In genomic region chr10:96863922-96864543, GRCh38 we compare ENCODE assay signal across 1 cellular context.
TF ChIP-seq lines count a peak whose summit lies in the region.

No MANE protein-coding gene starts in this region.

TF ChIP-seq in HepG2, 621 proteins besides CTCF, POLR2A, EP300 and RAD21 (continued from another document and continues in another):
- TF ChIP-seq, protein P1, sequence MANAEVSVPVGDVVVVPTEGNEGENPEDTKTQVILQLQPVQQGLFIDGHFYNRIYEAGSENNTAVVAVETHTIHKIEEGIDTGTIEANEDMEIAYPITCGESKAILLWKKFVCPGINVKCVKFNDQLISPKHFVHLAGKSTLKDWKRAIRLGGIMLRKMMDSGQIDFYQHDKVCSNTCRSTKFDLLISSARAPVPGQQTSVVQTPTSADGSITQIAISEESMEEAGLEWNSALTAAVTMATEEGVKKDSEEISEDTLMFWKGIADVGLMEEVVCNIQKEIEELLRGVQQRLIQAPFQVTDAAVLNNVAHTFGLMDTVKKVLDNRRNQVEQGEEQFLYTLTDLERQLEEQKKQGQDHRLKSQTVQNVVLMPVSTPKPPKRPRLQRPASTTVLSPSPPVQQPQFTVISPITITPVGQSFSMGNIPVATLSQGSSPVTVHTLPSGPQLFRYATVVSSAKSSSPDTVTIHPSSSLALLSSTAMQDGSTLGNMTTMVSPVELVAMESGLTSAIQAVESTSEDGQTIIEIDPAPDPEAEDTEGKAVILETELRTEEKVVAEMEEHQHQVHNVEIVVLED (CRISPR knock-in tag; IDR thresholded peaks at IDR 0.05; ENCODE audit: borderline replicate concordance) = peak; percentile 46; the same call in 1 of the 2 replicates
- TF ChIP-seq REL (CRISPR knock-in tag; conservative IDR thresholded peaks at IDR 0.05) (no peak), KDM6A (CRISPR knock-in tag; IDR thresholded peaks at IDR 0.05; ENCODE audit: low read depth) (peak; percentile 49; the same call in 1 of the 2 replicates), SMAD3 (CRISPR knock-in tag; IDR thresholded peaks at IDR 0.05) (peak; percentile 69; the same call in 1 of the 2 replicates), HNF1A (IDR thresholded peaks at IDR 0.05; ENCODE audit: low read depth) (peak; percentile 89), HNF1A (CRISPR knock-in tag; IDR thresholded peaks at IDR 0.05; ENCODE audit: borderline replicate concordance) (peak; percentile 81; the same call in 1 of the 2 replicates), ZNF225 (CRISPR knock-in tag; IDR thresholded peaks at IDR 0.05) (no peak), ZKSCAN5 (CRISPR knock-in tag; IDR thresholded peaks at IDR 0.05) (no peak), ZBTB26 (CRISPR knock-in tag; IDR thresholded peaks at IDR 0.05; ENCODE audit: borderline replicate concordance) (no peak), PHF5A (CRISPR knock-in tag; IDR thresholded peaks at IDR 0.05; ENCODE audit: low read depth, unreplicated experiment) (no peak), HOXA5 (CRISPR knock-in tag; IDR thresholded peaks at IDR 0.05) (no peak), ZNF83 (CRISPR knock-in tag; IDR thresholded peaks at IDR 0.05; ENCODE audit: borderline replicate concordance) (no peak), ZNF737 (CRISPR knock-in tag; IDR thresholded peaks at IDR 0.05; ENCODE audit: borderline replicate concordance) (no peak), ATF1 (CRISPR knock-in tag; IDR thresholded peaks at IDR 0.05) (peak; percentile 61), ZNF569 (CRISPR knock-in tag; IDR thresholded peaks at IDR 0.05; ENCODE audit: borderline replicate concordance) (no peak), ZNF558 (CRISPR knock-in tag; IDR thresholded peaks at IDR 0.05; ENCODE audit: borderline replicate concordance) (no peak), NCOA2 (CRISPR knock-in tag; IDR thresholded peaks at IDR 0.05) (peak; percentile 88), ADNP (CRISPR knock-in tag; IDR thresholded peaks at IDR 0.05) (no peak), PCBP1 (IDR thresholded peaks at IDR 0.05; ENCODE audit: borderline replicate concordance, low read depth, low read length) (no peak), ZNF101 (CRISPR knock-in tag; IDR thresholded peaks at IDR 0.05; ENCODE audit: borderline replicate concordance, low read depth) (no peak), ZNF546 (CRISPR knock-in tag; conservative IDR thresholded peaks at IDR 0.05) (no peak), ZNF33A (CRISPR knock-in tag; IDR thresholded peaks at IDR 0.05; ENCODE audit: borderline replicate concordance) (no peak), SMARCC2 (IDR thresholded peaks at IDR 0.05) (0 out of 2 replicates have a peak, but pooled peaks have one; percentile 16), SIN3A (IDR thresholded peaks at IDR 0.05; ENCODE audit: borderline replicate concordance, low read depth, low read length) (no peak), ZNF501 (CRISPR knock-in tag; IDR thresholded peaks at IDR 0.05) (no peak), MXD1 (CRISPR knock-in tag; IDR thresholded peaks at IDR 0.05) (no peak), ISL2 (CRISPR knock-in tag; IDR thresholded peaks at IDR 0.05) (peak; percentile 85), POGZ (CRISPR knock-in tag; IDR thresholded peaks at IDR 0.05) (peak; percentile 53), NR3C1 (CRISPR knock-in tag; IDR thresholded peaks at IDR 0.05) (no peak), ZNF251 (CRISPR knock-in tag; IDR thresholded peaks at IDR 0.05) (no peak), RBM22 (optimal IDR thresholded peaks at IDR 0.05; ENCODE audit: low read length) (no peak), ZNF670 (CRISPR knock-in tag; IDR thresholded peaks at IDR 0.05; ENCODE audit: borderline replicate concordance) (no peak), ZNF12 (CRISPR knock-in tag; IDR thresholded peaks at IDR 0.05) (no peak), TEAD2 (CRISPR knock-in tag; IDR thresholded peaks at IDR 0.05) (no peak), ZNF850 (CRISPR knock-in tag; conservative IDR thresholded peaks at IDR 0.05) (no peak), RCOR2 (CRISPR knock-in tag; IDR thresholded peaks at IDR 0.05) (peak; percentile 86; the same call in 1 of the 2 replicates), ZNF354B (CRISPR knock-in tag; IDR thresholded peaks at IDR 0.05) (no peak), ZMYM2 (CRISPR knock-in tag; IDR thresholded peaks at IDR 0.05) (no peak), YY1 (IDR thresholded peaks at IDR 0.05; ENCODE audit: insufficient read depth, insufficient replicate concordance, low read depth, low read length) (no peak), ELF3 (CRISPR knock-in tag; IDR thresholded peaks at IDR 0.05) (peak; percentile 95), ZNF570 (CRISPR knock-in tag; IDR thresholded peaks at IDR 0.05; ENCODE audit: borderline replicate concordance) (no peak)
- TF ChIP-seq, protein P2, sequence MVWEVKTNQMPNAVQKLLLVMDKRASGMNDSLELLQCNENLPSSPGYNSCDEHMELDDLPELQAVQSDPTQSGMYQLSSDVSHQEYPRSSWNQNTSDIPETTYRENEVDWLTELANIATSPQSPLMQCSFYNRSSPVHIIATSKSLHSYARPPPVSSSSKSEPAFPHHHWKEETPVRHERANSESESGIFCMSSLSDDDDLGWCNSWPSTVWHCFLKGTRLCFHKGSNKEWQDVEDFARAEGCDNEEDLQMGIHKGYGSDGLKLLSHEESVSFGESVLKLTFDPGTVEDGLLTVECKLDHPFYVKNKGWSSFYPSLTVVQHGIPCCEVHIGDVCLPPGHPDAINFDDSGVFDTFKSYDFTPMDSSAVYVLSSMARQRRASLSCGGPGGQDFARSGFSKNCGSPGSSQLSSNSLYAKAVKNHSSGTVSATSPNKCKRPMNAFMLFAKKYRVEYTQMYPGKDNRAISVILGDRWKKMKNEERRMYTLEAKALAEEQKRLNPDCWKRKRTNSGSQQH (CRISPR knock-in tag; IDR thresholded peaks at IDR 0.05; ENCODE audit: low read depth) = no peak
- TF ChIP-seq, protein P3, sequence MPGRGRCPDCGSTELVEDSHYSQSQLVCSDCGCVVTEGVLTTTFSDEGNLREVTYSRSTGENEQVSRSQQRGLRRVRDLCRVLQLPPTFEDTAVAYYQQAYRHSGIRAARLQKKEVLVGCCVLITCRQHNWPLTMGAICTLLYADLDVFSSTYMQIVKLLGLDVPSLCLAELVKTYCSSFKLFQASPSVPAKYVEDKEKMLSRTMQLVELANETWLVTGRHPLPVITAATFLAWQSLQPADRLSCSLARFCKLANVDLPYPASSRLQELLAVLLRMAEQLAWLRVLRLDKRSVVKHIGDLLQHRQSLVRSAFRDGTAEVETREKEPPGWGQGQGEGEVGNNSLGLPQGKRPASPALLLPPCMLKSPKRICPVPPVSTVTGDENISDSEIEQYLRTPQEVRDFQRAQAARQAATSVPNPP (CRISPR knock-in tag; IDR thresholded peaks at IDR 0.05) = no peak
- TF ChIP-seq, protein P4, sequence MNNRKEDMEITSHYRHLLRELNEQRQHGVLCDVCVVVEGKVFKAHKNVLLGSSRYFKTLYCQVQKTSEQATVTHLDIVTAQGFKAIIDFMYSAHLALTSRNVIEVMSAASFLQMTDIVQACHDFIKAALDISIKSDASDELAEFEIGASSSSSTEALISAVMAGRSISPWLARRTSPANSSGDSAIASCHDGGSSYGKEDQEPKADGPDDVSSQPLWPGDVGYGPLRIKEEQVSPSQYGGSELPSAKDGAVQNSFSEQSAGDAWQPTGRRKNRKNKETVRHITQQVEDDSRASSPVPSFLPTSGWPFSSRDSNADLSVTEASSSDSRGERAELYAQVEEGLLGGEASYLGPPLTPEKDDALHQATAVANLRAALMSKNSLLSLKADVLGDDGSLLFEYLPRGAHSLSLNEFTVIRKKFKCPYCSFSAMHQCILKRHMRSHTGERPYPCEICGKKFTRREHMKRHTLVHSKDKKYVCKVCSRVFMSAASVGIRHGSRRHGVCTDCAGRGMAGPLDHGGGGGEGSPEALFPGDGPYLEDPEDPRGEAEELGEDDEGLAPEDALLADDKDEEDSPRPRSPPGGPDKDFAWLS (CRISPR knock-in tag; IDR thresholded peaks at IDR 0.05; ENCODE audit: borderline replicate concordance) = no peak
- TF ChIP-seq, protein P5, sequence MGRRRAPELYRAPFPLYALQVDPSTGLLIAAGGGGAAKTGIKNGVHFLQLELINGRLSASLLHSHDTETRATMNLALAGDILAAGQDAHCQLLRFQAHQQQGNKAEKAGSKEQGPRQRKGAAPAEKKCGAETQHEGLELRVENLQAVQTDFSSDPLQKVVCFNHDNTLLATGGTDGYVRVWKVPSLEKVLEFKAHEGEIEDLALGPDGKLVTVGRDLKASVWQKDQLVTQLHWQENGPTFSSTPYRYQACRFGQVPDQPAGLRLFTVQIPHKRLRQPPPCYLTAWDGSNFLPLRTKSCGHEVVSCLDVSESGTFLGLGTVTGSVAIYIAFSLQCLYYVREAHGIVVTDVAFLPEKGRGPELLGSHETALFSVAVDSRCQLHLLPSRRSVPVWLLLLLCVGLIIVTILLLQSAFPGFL (CRISPR knock-in tag; IDR thresholded peaks at IDR 0.05) = no peak
- TF ChIP-seq, protein P6, sequence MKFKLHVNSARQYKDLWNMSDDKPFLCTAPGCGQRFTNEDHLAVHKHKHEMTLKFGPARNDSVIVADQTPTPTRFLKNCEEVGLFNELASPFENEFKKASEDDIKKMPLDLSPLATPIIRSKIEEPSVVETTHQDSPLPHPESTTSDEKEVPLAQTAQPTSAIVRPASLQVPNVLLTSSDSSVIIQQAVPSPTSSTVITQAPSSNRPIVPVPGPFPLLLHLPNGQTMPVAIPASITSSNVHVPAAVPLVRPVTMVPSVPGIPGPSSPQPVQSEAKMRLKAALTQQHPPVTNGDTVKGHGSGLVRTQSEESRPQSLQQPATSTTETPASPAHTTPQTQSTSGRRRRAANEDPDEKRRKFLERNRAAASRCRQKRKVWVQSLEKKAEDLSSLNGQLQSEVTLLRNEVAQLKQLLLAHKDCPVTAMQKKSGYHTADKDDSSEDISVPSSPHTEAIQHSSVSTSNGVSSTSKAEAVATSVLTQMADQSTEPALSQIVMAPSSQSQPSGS (CRISPR knock-in tag; IDR thresholded peaks at IDR 0.05) = peak; percentile 74; the same call in 1 of the 2 replicates
- TF ChIP-seq, protein P7, sequence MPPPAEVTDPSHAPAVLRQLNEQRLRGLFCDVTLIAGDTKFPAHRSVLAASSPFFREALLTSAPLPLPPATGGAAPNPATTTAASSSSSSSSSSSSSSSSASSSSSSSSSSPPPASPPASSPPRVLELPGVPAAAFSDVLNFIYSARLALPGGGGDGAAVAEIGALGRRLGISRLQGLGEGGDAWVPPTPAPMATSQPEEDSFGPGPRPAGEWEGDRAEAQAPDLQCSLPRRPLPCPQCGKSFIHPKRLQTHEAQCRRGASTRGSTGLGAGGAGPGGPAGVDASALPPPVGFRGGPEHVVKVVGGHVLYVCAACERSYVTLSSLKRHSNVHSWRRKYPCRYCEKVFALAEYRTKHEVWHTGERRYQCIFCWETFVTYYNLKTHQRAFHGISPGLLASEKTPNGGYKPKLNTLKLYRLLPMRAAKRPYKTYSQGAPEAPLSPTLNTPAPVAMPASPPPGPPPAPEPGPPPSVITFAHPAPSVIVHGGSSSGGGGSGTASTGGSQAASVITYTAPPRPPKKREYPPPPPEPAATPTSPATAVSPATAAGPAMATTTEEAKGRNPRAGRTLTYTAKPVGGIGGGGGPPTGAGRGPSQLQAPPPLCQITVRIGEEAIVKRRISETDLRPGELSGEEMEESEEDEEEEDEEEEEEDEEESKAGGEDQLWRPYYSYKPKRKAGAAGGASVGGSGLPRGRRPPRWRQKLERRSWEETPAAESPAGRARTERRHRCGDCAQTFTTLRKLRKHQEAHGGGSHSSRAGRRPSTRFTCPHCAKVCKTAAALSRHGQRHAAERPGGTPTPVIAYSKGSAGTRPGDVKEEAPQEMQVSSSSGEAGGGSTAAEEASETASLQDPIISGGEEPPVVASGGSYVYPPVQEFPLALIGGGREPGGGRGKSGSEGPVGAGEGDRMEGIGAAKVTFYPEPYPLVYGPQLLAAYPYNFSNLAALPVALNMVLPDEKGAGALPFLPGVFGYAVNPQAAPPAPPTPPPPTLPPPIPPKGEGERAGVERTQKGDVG (CRISPR knock-in tag; IDR thresholded peaks at IDR 0.05; ENCODE audit: borderline replicate concordance) = no peak
